Comparison of ENCODE assay signal across 13 cellular contexts in genomic region chr4:11286533-11286932, GRCh38.
DNase-seq lines count a peak whose midpoint lies in the region; ATAC-seq lines count a peak whose summit lies in the region.
"Had no signal": no experiment of that assay in that cellular context is flagged by ENCODE, and none has a peak within 500 bp of the region (broad histone marks: within the 10 kb centered on the region; RNA-seq: fewer than 3 reads in every experiment).

No MANE protein-coding gene starts in this region.

- H3K36me3 ChIP-seq in CD8-positive, alpha-beta memory T cell (ENCODE audit: insufficient read depth, low read length) = no peaks in the 10 kb centered on the region

- no peaks in the 10 kb centered on the region for H3K4me1 ChIP-seq in CD8-positive, alpha-beta memory T cell (ENCODE audit: insufficient read depth, low read length)

- H3K36me3 Mint-ChIP-seq in stimulated activated naive B cell treated with anti-CD40 and anti-IgM and Interleukin-4, amounts not matched to agents 10 μg/mL and 1 μg/mL and 100 μg/mL, for 72 hours = peaks cover 13 to 18% of the 10 kb centered on the region in 2 donors
- no peaks in the 10 kb centered on the region for H3K36me3 Mint-ChIP-seq in CD8-positive, alpha-beta memory T cell
- H3K36me3 Mint-ChIP-seq: brain had no signal

- H3K27ac Mint-ChIP-seq in stimulated activated naive B cell treated with anti-CD40 and anti-IgM and Interleukin-4, amounts not matched to agents 10 μg/mL and 1 μg/mL and 100 μg/mL, for 72 hours = no peak overlapping the region
- no peak overlapping the region for H3K27ac Mint-ChIP-seq in CD8-positive, alpha-beta memory T cell
- H3K27ac Mint-ChIP-seq: brain; CD4-positive, CD25-positive, alpha-beta regulatory T cell had no signal

- no peaks in the 10 kb centered on the region for H3K27me3 ChIP-seq in CD8-positive, alpha-beta memory T cell (ENCODE audit: insufficient read depth, low read length, poor library complexity, severe bottlenecking)

- H3K4me1 Mint-ChIP-seq in stimulated activated naive B cell treated with anti-CD40 and anti-IgM and Interleukin-4, amounts not matched to agents 10 μg/mL and 1 μg/mL and 100 μg/mL, for 72 hours = peaks cover 14 to 23% of the 10 kb centered on the region in 2 donors
- H3K4me1 Mint-ChIP-seq in CD8-positive, alpha-beta memory T cell = no peaks in the 10 kb centered on the region
- H3K4me1 Mint-ChIP-seq: brain; CD4-positive, CD25-positive, alpha-beta regulatory T cell had no signal

- H3K9me3 Mint-ChIP-seq in stimulated activated naive B cell treated with anti-CD40 and anti-IgM and Interleukin-4, amounts not matched to agents 10 μg/mL and 1 μg/mL and 100 μg/mL, for 72 hours = peaks cover 13 to 16% of the 10 kb centered on the region in 2 donors
- peaks cover 0 to 15% (median 2%) of the 10 kb centered on the region in 5 donors for H3K9me3 Mint-ChIP-seq in CD8-positive, alpha-beta memory T cell

- CTCF ChIA-PET in CD8-positive, alpha-beta memory T cell (lab: Charles Lee) = no interaction called here

- ATAC-seq in GM21825 (IDR thresholded peaks at IDR 0.05; ENCODE audit: unreplicated experiment) (peak; percentile 87), HG03196 (IDR thresholded peaks at IDR 0.05; ENCODE audit: unreplicated experiment) (peak; percentile 60)
- peak; percentile 60 to 73 for ATAC-seq in stimulated activated naive B cell treated with anti-CD40 and anti-IgM and Interleukin-4, amounts not matched to agents 10 μg/mL and 1 μg/mL and 100 μg/mL, for 72 hours (replicated peaks)

- no peaks in the 10 kb centered on the region for H3K27me3 Mint-ChIP-seq in stimulated activated naive B cell treated with anti-CD40 and anti-IgM and Interleukin-4, amounts not matched to agents 10 μg/mL and 1 μg/mL and 100 μg/mL, for 72 hours
- peaks cover 0 to 3% of the 10 kb centered on the region in 2 donors for H3K27me3 Mint-ChIP-seq in CD8-positive, alpha-beta memory T cell
- H3K27me3 Mint-ChIP-seq: CD4-positive, CD25-positive, alpha-beta regulatory T cell had no signal

- no peaks in the 10 kb centered on the region for H3K9me3 ChIP-seq in CD8-positive, alpha-beta memory T cell (ENCODE audit: low read length)

- H3K27ac ChIP-seq in CD8-positive, alpha-beta memory T cell (ENCODE audit: low read depth, low read length) = no peak overlapping the region
- no peak overlapping the region for H3K27ac ChIP-seq in substantia nigra (ENCODE audit: low read depth, low read length, poor library complexity, severe bottlenecking)
- H3K27ac ChIP-seq: skin epidermis had no signal

- peak; percentile 3 for DNase-seq in GM19238 (ENCODE audit: insufficient read length, low spot score)
- no peak for DNase-seq in stimulated activated naive B cell treated with anti-CD40 and anti-IgM and Interleukin-4, amounts not matched to agents 10 μg/mL and 1 μg/mL and 100 μg/mL, for 72 hours
- no peak for DNase-seq in CD8-positive, alpha-beta memory T cell
- no peak for DNase-seq in substantia nigra (lab: John Stamatoyannopoulos, UW)
- DNase-seq in pons (ENCODE audit: low spot score) = no peak
- DNase-seq: activated naive CD4-positive, alpha-beta T cell; CD4-positive, CD25-positive, alpha-beta regulatory T cell; foreskin fibroblast; midbrain had no signal

- H3K4me3 ChIP-seq in CD8-positive, alpha-beta memory T cell (ENCODE audit: low read length) = no peak overlapping the region
- H3K4me3 ChIP-seq: skin epidermis had no signal

- POLR2A ChIA-PET in CD8-positive, alpha-beta memory T cell (lab: Charles Lee) = no interaction called here

- H3K4me3 Mint-ChIP-seq in stimulated activated naive B cell treated with anti-CD40 and anti-IgM and Interleukin-4, amounts not matched to agents 10 μg/mL and 1 μg/mL and 100 μg/mL, for 72 hours = peak overlapping the region; percentile 5 to 8
- no peak overlapping the region for H3K4me3 Mint-ChIP-seq in CD8-positive, alpha-beta memory T cell
- H3K4me3 Mint-ChIP-seq: brain; CD4-positive, CD25-positive, alpha-beta regulatory T cell had no signal

Comparison
In these comparisons a context has a peak if more than half of its experiments do, and no peak if none do; other contexts are left out.
1. H3K4me3 Mint-ChIP-seq: peak in stimulated activated naive B cell treated with anti-CD40 and anti-IgM and Interleukin-4, amounts not matched to agents 10 μg/mL and 1 μg/mL and 100 μg/mL, for 72 hours (2 of 2); none in CD8-positive, alpha-beta memory T cell (0 of 7).
2. Peak in every context shown above with its lines, with median percentiles within 50 percentile points of each other: ATAC-seq.